ENCODE assay signal across 20 cellular contexts in genomic region chr2:207471261-207471660, GRCh38.
"Had no signal": no experiment of that assay in that cellular context is flagged by ENCODE, and none has a peak within 500 bp of the region (broad histone marks: within the 10 kb centered on the region; RNA-seq: fewer than 3 reads in every experiment).

No MANE protein-coding gene starts in this region.

- H3K36me3 Mint-ChIP-seq: natural killer cell treated with Interleukin-12 subunit alpha and Interleukin-12 subunit beta and Interleukin-15 and Interleukin-18, amount 100 ng/mL, for 72 hours; stimulated activated naive B cell treated with anti-CD40 and anti-IgM and Interleukin-4, amounts not matched to agents 10 μg/mL and 1 μg/mL and 100 μg/mL, for 72 hours had no signal

- H3K4me1 ChIP-seq: psoas muscle had no signal

- H3K27me3 ChIP-seq: heart left ventricle, right lobe of liver, spleen had no signal

- H3K27ac Mint-ChIP-seq: endodermal cell; stimulated activated naive B cell treated with anti-CD40 and anti-IgM and Interleukin-4, amounts not matched to agents 10 μg/mL and 1 μg/mL and 100 μg/mL, for 72 hours; stimulated activated naive CD8-positive, alpha-beta T cell treated with anti-CD3 and anti-CD28 coated beads, Interleukin-15, amount 100 ng/mL, for 72 hours had no signal

- H3K27ac ChIP-seq: heart left ventricle, psoas muscle, right lobe of liver, spleen, thoracic aorta had no signal

- H3K4me3 ChIP-seq: heart left ventricle, psoas muscle, right lobe of liver, spleen, thoracic aorta had no signal

- H3K9me3 Mint-ChIP-seq: endodermal cell; natural killer cell treated with Interleukin-12 subunit alpha and Interleukin-12 subunit beta and Interleukin-15 and Interleukin-18, amount 100 ng/mL, for 72 hours; stimulated activated naive B cell treated with anti-CD40 and anti-IgM and Interleukin-4, amounts not matched to agents 10 μg/mL and 1 μg/mL and 100 μg/mL, for 72 hours; stimulated activated naive CD8-positive, alpha-beta T cell treated with anti-CD3 and anti-CD28 coated beads, Interleukin-15, amount 100 ng/mL, for 72 hours had no signal

- DNase-seq: cerebellar nuclear complex; dermis blood vessel endothelial cell; endodermal cell; foreskin melanocyte; heart left ventricle; hippocampal formation; midbrain; psoas muscle; retina; right lobe of liver; spleen; stimulated activated CD4-positive, alpha-beta T cell treated with anti-CD3 and anti-CD28 coated beads, Interleukin-15, amount 100 ng/mL, for 24 hours; stimulated activated CD4-positive, alpha-beta T cell treated with anti-CD3 and anti-CD28 coated beads, Interleukin-1b, Interleukin-23, amount 100 ng/mL, for 48 hours; stimulated activated CD4-positive, alpha-beta T cell treated with anti-CD3 and anti-CD28 coated beads, Interleukin-4, amount 100 ng/mL, for 24 hours; stimulated activated naive B cell treated with anti-CD40 and anti-IgM and Interleukin-4, amounts not matched to agents 10 μg/mL and 1 μg/mL and 100 μg/mL, for 72 hours; stimulated activated naive CD8-positive, alpha-beta T cell treated with anti-CD3 and anti-CD28 coated beads, Interleukin-15, amount 100 ng/mL, for 72 hours; trophoblast cell had no signal

- ATAC-seq: heart left ventricle; left lobe of liver; natural killer cell treated with Interleukin-12 subunit alpha and Interleukin-12 subunit beta and Interleukin-15 and Interleukin-18, amount 100 ng/mL, for 72 hours; psoas muscle; right lobe of liver; stimulated activated naive B cell treated with anti-CD40 and anti-IgM and Interleukin-4, amounts not matched to agents 10 μg/mL and 1 μg/mL and 100 μg/mL, for 72 hours; stimulated activated naive CD8-positive, alpha-beta T cell treated with anti-CD3 and anti-CD28 coated beads, Interleukin-15, amount 100 ng/mL, for 72 hours had no signal

- H3K9me3 ChIP-seq: heart left ventricle, psoas muscle, right lobe of liver, spleen, thoracic aorta had no signal

- H3K4me3 Mint-ChIP-seq: endodermal cell; natural killer cell treated with Interleukin-12 subunit alpha and Interleukin-12 subunit beta and Interleukin-15 and Interleukin-18, amount 100 ng/mL, for 72 hours; stimulated activated naive B cell treated with anti-CD40 and anti-IgM and Interleukin-4, amounts not matched to agents 10 μg/mL and 1 μg/mL and 100 μg/mL, for 72 hours; stimulated activated naive CD8-positive, alpha-beta T cell treated with anti-CD3 and anti-CD28 coated beads, Interleukin-15, amount 100 ng/mL, for 72 hours had no signal

- H3K27me3 Mint-ChIP-seq: stimulated activated naive B cell treated with anti-CD40 and anti-IgM and Interleukin-4, amounts not matched to agents 10 μg/mL and 1 μg/mL and 100 μg/mL, for 72 hours; stimulated activated naive CD8-positive, alpha-beta T cell treated with anti-CD3 and anti-CD28 coated beads, Interleukin-15, amount 100 ng/mL, for 72 hours had no signal

- H3K36me3 ChIP-seq: heart left ventricle, right lobe of liver, spleen, thoracic aorta had no signal
